8 cellular contexts compared by ENCODE assay signal in the genomic region with DNA sequence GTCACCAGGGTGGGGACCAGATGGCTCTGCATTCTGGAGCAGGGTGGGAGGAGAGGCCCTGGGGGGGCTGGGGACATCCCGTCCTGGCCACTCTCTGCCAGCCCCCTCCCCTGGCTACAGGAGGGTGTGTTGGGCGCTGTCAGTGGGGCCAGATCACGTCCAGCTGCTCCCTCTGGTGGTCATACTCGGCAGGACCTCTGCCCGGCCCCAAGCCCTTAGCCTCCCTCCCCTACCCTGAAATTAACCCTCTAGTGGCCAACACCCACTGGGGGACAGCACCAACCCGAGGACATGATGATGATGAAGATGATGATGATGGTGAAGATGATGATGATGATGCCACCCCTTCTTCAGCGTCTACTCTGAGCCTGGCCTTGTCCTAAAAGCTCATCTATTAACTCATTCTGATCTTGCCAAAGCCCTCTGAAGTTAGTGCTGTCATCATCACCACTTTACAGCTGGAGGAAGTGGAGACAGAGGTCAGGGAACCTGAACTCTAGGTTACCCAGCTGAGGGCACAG. TPM values are rescaled to one million over a fixed set of nuclear protein-coding genes. Genes with fewer than 3 reads are reported as not detected.
DNase-seq lines count a peak whose midpoint lies in the region; ATAC-seq and TF ChIP-seq lines count a peak whose summit lies in the region.

No MANE protein-coding gene starts in this region.

- peak; percentile 71 to 73 for ATAC-seq in right cardiac atrium
- ATAC-seq in GM18520 (IDR thresholded peaks at IDR 0.05; ENCODE audit: unreplicated experiment): no peak
- ATAC-seq in GM18861 (IDR thresholded peaks at IDR 0.05; ENCODE audit: unreplicated experiment): no peak

- intact Hi-C loops in right cardiac atrium (cut with DNase I): loop anchor here in 2 of 4 donors (1.0 to 10.0 kb wide), 2 partner anchors 21 to 71 kb away; no protein-coding TSS in a partner anchor

- H3K4me3 ChIP-seq in right cardiac atrium (ENCODE audit: low read length) (peak overlapping the region; percentile 49), rectal smooth muscle tissue (ENCODE audit: low read length) (peak overlapping the region; percentile 21)

- H3K27ac ChIP-seq in angular gyrus (ENCODE audit: low read depth, low read length) (peak overlapping the region; percentile 95), right cardiac atrium (ENCODE audit: low read length) (peak overlapping the region; percentile 59), rectal smooth muscle tissue (ENCODE audit: low read depth, low read length) (peak overlapping the region; percentile 58)

- no peak overlapping the region for H3K9ac ChIP-seq in rectal smooth muscle tissue (ENCODE audit: low read length)

- H3K9me3 ChIP-seq in right cardiac atrium (ENCODE audit: control insufficient read depth, low read length): no peaks in the 10 kb centered on the region

- TF ChIP-seq CTCF in LNCAP (IDR thresholded peaks at IDR 0.05): peak; percentile 90

- no peaks in the 10 kb centered on the region for H3K36me3 ChIP-seq in rectal smooth muscle tissue (ENCODE audit: control insufficient read depth, insufficient read depth, low read length)

- DNase-seq in ELR (ENCODE audit: low read depth) (peak; percentile 67), SW480 (ENCODE audit: low spot score) (peak; percentile 62), right cardiac atrium (peak; percentile 84 to 95 (median 95))

- H3K27me3 ChIP-seq in right cardiac atrium (ENCODE audit: control insufficient read depth, insufficient read depth): no peaks in the 10 kb centered on the region
- H3K27me3 ChIP-seq in rectal smooth muscle tissue (ENCODE audit: control insufficient read depth, insufficient read depth, low read length): no peaks in the 10 kb centered on the region

- H3K4me1 ChIP-seq in right cardiac atrium (ENCODE audit: control insufficient read depth, insufficient read depth, low read length): no peaks in the 10 kb centered on the region
- H3K4me1 ChIP-seq in rectal smooth muscle tissue (ENCODE audit: control insufficient read depth, insufficient read depth, low read length): no peaks in the 10 kb centered on the region

- 0% methylated on average over 7 of the region's 7 CpGs for WGBS in right cardiac atrium

RNA-seq across cellular contexts. Expression of gene LGI4, which starts 0.6 kb away (rescaled TPM):
- 10 to 100 TPM; 25.0 to 40.9 (median 32.5) TPM for total RNA-seq in right cardiac atrium
- 35.6 TPM for polyA plus RNA-seq in right cardiac atrium

RNA-seq across cellular contexts. Expression of gene FXYD1, which starts 3.2 kb away (rescaled TPM):
- total RNA-seq in right cardiac atrium: 100 to 1,000 TPM; 441 to 544 (median 499) TPM
- polyA plus RNA-seq in right cardiac atrium: 289 TPM

RNA-seq across cellular contexts. Expression of gene FXYD7, which starts 7.6 kb away (rescaled TPM):
- under 1 TPM in 1 of 4 donors, not detected in 3; 0.40 TPM for total RNA-seq in right cardiac atrium
- 0.25 TPM for polyA plus RNA-seq in right cardiac atrium

RNA-seq across cellular contexts. Expression of gene FXYD5, which starts 19.1 kb away (rescaled TPM):
- 10 to 100 TPM; 22.5 to 46.3 (median 31.0) TPM for total RNA-seq in right cardiac atrium
- 31.8 TPM for polyA plus RNA-seq in right cardiac atrium

RNA-seq across cellular contexts. Expression of gene FXYD3, which starts 19.8 kb away (rescaled TPM):
- total RNA-seq in right cardiac atrium: 1 to 10 TPM; 2.2 to 5.7 (median 4.3) TPM
- 5.2 TPM for polyA plus RNA-seq in right cardiac atrium

Comparison
In these comparisons a context has a peak if more than half of its experiments do, and no peak if none do; other contexts are left out.
1. ATAC-seq: peak in right cardiac atrium (2 of 2); none in GM18520 (single experiment) and GM18861 (single experiment).
2. Peak in every context shown above with its lines, with median percentiles within 50 percentile points of each other: DNase-seq and H3K27ac ChIP-seq.